Comparison of ENCODE assay signal across 22 cellular contexts in genomic region chr10:25890995-25891394, GRCh38.
"Had no signal": no experiment of that assay in that cellular context is flagged by ENCODE, and none has a peak within 500 bp of the region (broad histone marks: within the 10 kb centered on the region; RNA-seq: fewer than 3 reads in every experiment).

No MANE protein-coding gene starts in this region.

- ATAC-seq: stimulated activated effector memory CD8-positive, alpha-beta T cell treated with anti-CD3 and anti-CD28 coated beads, Interleukin-12 subunit alpha, Interleukin-12 subunit beta, amount 100 ng/mL, for 72 hours; stimulated activated memory B cell treated with anti-CD40 and anti-IgM and Interleukin-4, amounts not matched to agents 10 μg/mL and 1 μg/mL and 100 μg/mL, for 72 hours; stimulated activated naive B cell treated with anti-CD40 and anti-IgM and Interleukin-4, amounts not matched to agents 10 μg/mL and 1 μg/mL and 100 μg/mL, for 72 hours; stimulated activated naive CD8-positive, alpha-beta T cell treated with anti-CD3 and anti-CD28 coated beads, Interleukin-15, amount 100 ng/mL, for 72 hours; stimulated activated naive CD8-positive, alpha-beta T cell treated with anti-CD3 and anti-CD28 coated beads, Interleukin-15, Interleukin-2, amounts not matched to agents 100 U/mL and 50 U/mL, for 24 hours; upper lobe of right lung had no signal

- DNase-seq: stimulated activated CD4-positive, alpha-beta T cell treated with anti-CD3 and anti-CD28 coated beads, Interleukin-2, amount 100 ng/mL, for 48 hours; stimulated activated CD4-positive, alpha-beta T cell treated with anti-CD3 and anti-CD28 coated beads, Interleukin-4, amount 100 ng/mL, for 1 hour; stimulated activated CD4-positive, alpha-beta T cell treated with anti-CD3 and anti-CD28 coated beads, Interleukin-4, amount 100 ng/mL, for 24 hours; stimulated activated CD4-positive, alpha-beta T cell treated with anti-CD3 and anti-CD28 coated beads, Interleukin-4, amount 100 ng/mL, for 4 hours; stimulated activated CD8-positive, alpha-beta memory T cell treated with anti-CD3 and anti-CD28 coated beads, Interleukin-4, amount 100 ng/mL, for 48 hours; stimulated activated naive B cell treated with anti-CD40 and anti-IgM and Interleukin-4, amounts not matched to agents 10 μg/mL and 1 μg/mL and 100 μg/mL, for 72 hours; stimulated activated naive CD4-positive, alpha-beta T cell; stimulated activated naive CD4-positive, alpha-beta T cell treated with Interleukin-2 at 50 U/mL for 16 hours; stimulated activated naive CD8-positive, alpha-beta T cell treated with anti-CD3 and anti-CD28 coated beads, Interleukin-15, amount 100 ng/mL, for 72 hours; stimulated activated naive CD8-positive, alpha-beta T cell treated with anti-CD3 and anti-CD28 coated beads, Interleukin-15, Interleukin-2, amounts not matched to agents 100 U/mL and 50 U/mL, for 24 hours; stomach; substantia nigra; testis; thyroid gland; tibial artery; transverse colon; trophoblast cell; upper lobe of left lung; upper lobe of right lung; uterus had no signal
